26 cellular contexts compared by ENCODE assay signal in the genomic region with DNA sequence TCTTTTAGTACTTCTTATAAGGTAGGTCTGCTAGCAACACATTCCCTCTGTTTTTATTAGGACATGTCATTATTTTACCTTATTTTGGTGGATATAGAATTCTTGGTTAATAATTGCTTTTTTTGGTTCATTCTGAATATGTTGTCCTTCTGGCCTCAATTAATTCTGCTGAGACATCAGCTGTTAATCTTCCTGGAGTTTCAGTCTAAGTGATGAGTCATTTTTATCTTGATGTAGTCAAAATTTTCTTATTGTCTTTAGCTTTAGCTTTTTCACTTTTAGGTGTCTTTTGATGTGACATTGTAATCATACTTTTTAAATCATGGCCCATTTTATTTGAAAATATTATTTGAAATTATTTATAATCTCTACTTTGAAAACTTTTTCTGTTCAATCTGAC.
"Had no signal": no experiment of that assay in that cellular context is flagged by ENCODE, and none has a peak within 500 bp of the region (broad histone marks: within the 10 kb centered on the region; RNA-seq: fewer than 3 reads in every experiment).

No MANE protein-coding gene starts in this region.

- H3K4me3 Mint-ChIP-seq: activated CD4-positive, alpha-beta memory T cell treated with anti-CD3 and anti-CD28 coated beads, Interleukin-2, amount 10 ng/mL, durations not matched to agents 7 days and 5 days; activated CD4-positive, alpha-beta T cell treated with anti-CD3 and anti-CD28 coated beads, Interleukin-2, amount 10 ng/mL, durations not matched to agents 24 days and 14 days; activated naive CD8-positive, alpha-beta T cell treated with anti-CD3 and anti-CD28 coated beads, Interleukin-2, amount 50 U/mL, for 24 hours; activated T-helper 1 cell treated with anti-CD3 and anti-CD28 coated beads, Interleukin-12 subunit alpha, Interleukin-12 subunit beta, Interleukin-2, Interleukin-4 antibody, amounts not matched to agents 30 ng/mL and 10 ng/mL and 1 ng/mL, durations not matched to agents 14 hours and 24 hours and 36 hours; natural killer cell had no signal

- H3K27me3 ChIP-seq: body of pancreas, esophagus muscularis mucosa, heart right ventricle, sigmoid colon, upper lobe of right lung had no signal

- H3K4me1 Mint-ChIP-seq: activated naive CD8-positive, alpha-beta T cell treated with anti-CD3 and anti-CD28 coated beads, Interleukin-2, amount 50 U/mL, for 24 hours; natural killer cell had no signal

- H3K36me3 ChIP-seq: esophagus muscularis mucosa, heart right ventricle, sigmoid colon, upper lobe of right lung had no signal

- H3K27me3 Mint-ChIP-seq: progenitor cell of endocrine pancreas had no signal

- H3K9me3 Mint-ChIP-seq: activated CD4-positive, alpha-beta memory T cell treated with anti-CD3 and anti-CD28 coated beads, Interleukin-2, amount 10 ng/mL, durations not matched to agents 7 days and 5 days; activated T-helper 1 cell treated with anti-CD3 and anti-CD28 coated beads, Interleukin-12 subunit alpha, Interleukin-12 subunit beta, Interleukin-2, Interleukin-4 antibody, amounts not matched to agents 30 ng/mL and 10 ng/mL and 1 ng/mL, durations not matched to agents 14 hours and 24 hours and 36 hours; natural killer cell had no signal

- ATAC-seq: activated CD4-positive, CD25-positive, alpha-beta regulatory T cell treated with anti-CD3 and anti-CD28 coated beads, Interleukin-2, amount 50 U/mL, for 24 hours; activated naive CD8-positive, alpha-beta T cell treated with anti-CD3 and anti-CD28 coated beads, Interleukin-2, amount 50 U/mL, for 24 hours; body of pancreas; heart right ventricle; left cardiac atrium; natural killer cell; upper lobe of right lung had no signal

- H3K4me1 ChIP-seq: body of pancreas, esophagus muscularis mucosa, sigmoid colon, upper lobe of right lung had no signal

- H3K27ac Mint-ChIP-seq: activated CD4-positive, alpha-beta memory T cell treated with anti-CD3 and anti-CD28 coated beads, Interleukin-2, amount 10 ng/mL, durations not matched to agents 7 days and 5 days; activated CD4-positive, alpha-beta T cell treated with anti-CD3 and anti-CD28 coated beads, Interleukin-2, amount 10 ng/mL, durations not matched to agents 24 days and 14 days; activated naive CD8-positive, alpha-beta T cell treated with anti-CD3 and anti-CD28 coated beads, Interleukin-2, amount 50 U/mL, for 24 hours; activated T-helper 1 cell treated with anti-CD3 and anti-CD28 coated beads, Interleukin-12 subunit alpha, Interleukin-12 subunit beta, Interleukin-2, Interleukin-4 antibody, amounts not matched to agents 30 ng/mL and 10 ng/mL and 1 ng/mL, durations not matched to agents 14 hours and 24 hours and 36 hours; natural killer cell; progenitor cell of endocrine pancreas had no signal

- H3K4me3 ChIP-seq: body of pancreas, esophagus muscularis mucosa, heart right ventricle, sigmoid colon, smooth muscle cell, upper lobe of right lung had no signal

- H3K27ac ChIP-seq: body of pancreas, esophagus muscularis mucosa, heart right ventricle, sigmoid colon, upper lobe of right lung, VCaP had no signal

- DNase-seq: activated CD4-positive, alpha-beta memory T cell treated with anti-CD3 and anti-CD28 coated beads, Interleukin-2, amount 10 ng/mL, durations not matched to agents 7 days and 5 days; activated CD4-positive, alpha-beta T cell treated with anti-CD3 and anti-CD28 coated beads, Interleukin-2, amount 10 ng/mL, durations not matched to agents 24 days and 14 days; activated gamma-delta T cell; activated naive CD4-positive, alpha-beta T cell treated with anti-CD3 and anti-CD28 coated beads, Interleukin-2, amount 50 U/mL, for 16 hours; activated naive CD8-positive, alpha-beta T cell treated with anti-CD3 and anti-CD28 coated beads, Interleukin-2, amount 50 U/mL, for 24 hours; anterior cingulate cortex; body of pancreas; dermis blood vessel endothelial cell; effector CD8-positive, alpha-beta T cell; heart right ventricle; islet precursor cell; left cardiac atrium; midbrain; natural killer cell; retina; sigmoid colon; stimulated activated CD4-positive, alpha-beta T cell treated with anti-CD3 and anti-CD28 coated beads, Interleukin-15, amount 100 ng/mL, for 24 hours; stimulated activated CD4-positive, alpha-beta T cell treated with anti-CD3 and anti-CD28 coated beads, Interleukin-2, amount 100 ng/mL, for 48 hours; stimulated activated naive CD4-positive, alpha-beta T cell; upper lobe of right lung had no signal

- H3K4me2 ChIP-seq: smooth muscle cell had no signal
